Comparison of ENCODE assay signal across 8 cellular contexts in genomic region chr7:151051108-151051507, GRCh38. TPM values are rescaled to one million over a fixed set of nuclear protein-coding genes. Genes with fewer than 3 reads are reported as not detected.
DNase-seq lines count a peak whose midpoint lies in the region; ATAC-seq and TF ChIP-seq lines count a peak whose summit lies in the region.

No MANE protein-coding gene starts in this region.

- DNase-seq in ELR (ENCODE audit: low read depth) = peak; percentile 59
- peak; percentile 19 for DNase-seq in activated CD4-positive, alpha-beta T cell treated with anti-CD3 and anti-CD28 coated beads for 1 hour
- peak; percentile 45 for DNase-seq in colonic mucosa
- DNase-seq in lung microvascular endothelial cell (ENCODE audit: low read depth in 2 of 2) = peak; percentile 80 to 85
- no peak for DNase-seq in suprapubic skin (ENCODE audit: low spot score in 2 of 2)
- DNase-seq in UCSD-AML1 (lab: John Stamatoyannopoulos, UW; ENCODE audit: unreplicated experiment) = no peak
- no peak for DNase-seq in A172 (ENCODE audit: low spot score)

- no peak for TF ChIP-seq CTCF in colonic mucosa (IDR thresholded peaks at IDR 0.05)
- TF ChIP-seq CTCF in suprapubic skin (IDR thresholded peaks at IDR 0.05) = no peak

- H3K27me3 ChIP-seq in colonic mucosa (no peaks in the 10 kb centered on the region), suprapubic skin (peaks cover 9% of the 10 kb centered on the region)

- no peak overlapping the region for H3K4me3 ChIP-seq in colonic mucosa
- peak overlapping the region; percentile 28 for H3K4me3 ChIP-seq in suprapubic skin

- TF ChIP-seq POLR2A in suprapubic skin (IDR thresholded peaks at IDR 0.05) = no peak

- H3K27ac ChIP-seq in colonic mucosa (no peak overlapping the region), suprapubic skin (no peak overlapping the region)

- no peaks in the 10 kb centered on the region for H3K9me3 ChIP-seq in colonic mucosa
- H3K9me3 ChIP-seq in suprapubic skin = no peaks in the 10 kb centered on the region

- TF ChIP-seq EP300 in suprapubic skin (IDR thresholded peaks at IDR 0.05) = no peak

- no peak overlapping the region for H3K9ac ChIP-seq in colonic mucosa (ENCODE audit: low read depth in 2 of 2, low read length in 2 of 2)

- WGBS in suprapubic skin = 4% methylated on average over 18 of the region's 50 CpGs

- H3K36me3 ChIP-seq in colonic mucosa (no peaks in the 10 kb centered on the region), suprapubic skin (no peaks in the 10 kb centered on the region)

- H3K4me1 ChIP-seq in colonic mucosa = peaks cover 7% of the 10 kb centered on the region
- H3K4me1 ChIP-seq in suprapubic skin = peaks cover 18% of the 10 kb centered on the region

- intact Hi-C loops in colonic mucosa (cut with DNase I) = no loop called here

- ATAC-seq in HG03039 (IDR thresholded peaks at IDR 0.05; ENCODE audit: unreplicated experiment) = no peak

RNA-seq across cellular contexts. Expression of gene ASIC3, which starts 2.8 kb away (rescaled TPM):
- total RNA-seq in colonic mucosa (1 to 10 TPM; 1.0 to 2.2 TPM), lung microvascular endothelial cell (under 0.01 and 0.40 TPM in 2 replicates), suprapubic skin (1 to 10 TPM; 2.6 to 8.7 (median 4.1) TPM)
- 0.31 and 0.53 TPM in 2 replicates for total RNA-seq in A172 (2014; rRNA removed; shearing (Covaris generic))

RNA-seq across cellular contexts. Expression of gene CDK5, which starts 6.6 kb away (rescaled TPM):
- total RNA-seq in colonic mucosa (10 to 100 TPM; 11.3 to 15.9 TPM), lung microvascular endothelial cell (15.9 and 17.4 TPM in 2 replicates), suprapubic skin (10 to 100 TPM in 3 of 4 donors, 1 to 10 TPM in 1; 7.7 to 14.7 (median 13.4) TPM)
- total RNA-seq in A172 (2014; rRNA removed; shearing (Covaris generic)) = 57.0 and 58.7 TPM in 2 replicates

RNA-seq across cellular contexts. Expression of gene SLC4A2, which starts 8.3 kb away (rescaled TPM):
- 100 to 1,000 TPM in 1 of 2 donors, 10 to 100 TPM in 1; 76.7 to 169 TPM for total RNA-seq in colonic mucosa
- 39.4 and 72.8 TPM in 2 replicates for total RNA-seq in lung microvascular endothelial cell
- 10 to 100 TPM; 31.9 to 78.7 (median 59.7) TPM for total RNA-seq in suprapubic skin
- total RNA-seq in A172 (2014; rRNA removed; shearing (Covaris generic)) = 195 and 238 TPM in 2 replicates

RNA-seq across cellular contexts. Expression of gene ABCB8, which starts 22.9 kb away (rescaled TPM):
- total RNA-seq in colonic mucosa (10 to 100 TPM; 26.7 to 59.5 TPM), lung microvascular endothelial cell (10.2 and 10.3 TPM in 2 replicates), suprapubic skin (10 to 100 TPM; 29.5 to 42.3 (median 31.9) TPM)
- 35.6 and 40.2 TPM in 2 replicates for total RNA-seq in A172 (2014; rRNA removed; shearing (Covaris generic))

RNA-seq across cellular contexts. Expression of gene ATG9B, which starts 26.8 kb away (rescaled TPM):
- 1 to 10 TPM in 1 of 2 donors, under 1 TPM in 1; 0.66 to 1.2 TPM for total RNA-seq in colonic mucosa
- under 0.01 TPM in 1 of 2 replicates, not detected in the other for total RNA-seq in lung microvascular endothelial cell
- total RNA-seq in suprapubic skin = 100 to 1,000 TPM in 2 of 4 donors, 10 to 100 TPM in 2; 27.0 to 195 (median 122) TPM
- total RNA-seq in A172 (2014; rRNA removed; shearing (Covaris generic)) = not detected in 2 replicates

Comparison
In these comparisons a context has a peak if more than half of its experiments do, and no peak if none do; other contexts are left out.
1. DNase-seq: peak in ELR (single experiment), activated CD4-positive, alpha-beta T cell treated with anti-CD3 and anti-CD28 coated beads for 1 hour (single experiment), colonic mucosa (single experiment) and lung microvascular endothelial cell (2 of 2); none in suprapubic skin (0 of 2), UCSD-AML1 (single experiment) and A172 (single experiment).